26 cellular contexts compared by ENCODE assay signal in genomic region chr7:6360841-6361240, GRCh38. TPM values are rescaled to one million over a fixed set of nuclear protein-coding genes. Genes with fewer than 3 reads are reported as not detected.
DNase-seq lines count a peak whose midpoint lies in the region; ATAC-seq and TF ChIP-seq lines count a peak whose summit lies in the region.
"Had no signal": no experiment of that assay in that cellular context is flagged by ENCODE, and none has a peak within 500 bp of the region (broad histone marks: within the 10 kb centered on the region; RNA-seq: fewer than 3 reads in every experiment).

No MANE protein-coding gene starts in this region.

- H3K4me1 Mint-ChIP-seq in CD14-positive monocyte (peaks cover 28% of the 10 kb centered on the region), T-cell (no peaks in the 10 kb centered on the region)
- H3K4me1 Mint-ChIP-seq: neural crest cell had no signal

- no peaks in the 10 kb centered on the region for H3K27me3 ChIP-seq in MM.1S (replicated peaks; ENCODE audit: insufficient read depth, low read length)

- H3K27ac Mint-ChIP-seq in CD14-positive monocyte: peak overlapping the region in 6 of 7 donors; percentile 49 to 95 (median 76)
- H3K27ac Mint-ChIP-seq in T-cell: no peak overlapping the region
- H3K27ac Mint-ChIP-seq: activated CD4-positive, alpha-beta T cell treated with anti-CD3 and anti-CD28 coated beads, Interleukin-2, amount 10 ng/mL, durations not matched to agents 7 days and 5 days; activated CD8-positive, alpha-beta memory T cell treated with anti-CD3 and anti-CD28 coated beads, Interleukin-2, amount 10 ng/mL, durations not matched to agents 7 days and 5 days; activated naive CD8-positive, alpha-beta T cell treated with anti-CD3 and anti-CD28 coated beads, Interleukin-2, amount 10 ng/mL, durations not matched to agents 7 days and 5 days; CD8-positive, alpha-beta T cell; stimulated activated naive B cell treated with anti-CD40 and anti-IgM and Interleukin-4, amounts not matched to agents 10 μg/mL and 1 μg/mL and 100 μg/mL, for 72 hours had no signal

- H3K4me2 ChIP-seq in MM.1S (ENCODE audit: low read depth, low read length): no peak overlapping the region

- TF ChIP-seq CTCF in CD14-positive monocyte (IDR thresholded peaks at IDR 0.05) (no peak), MM.1S (IDR thresholded peaks at IDR 0.05; ENCODE audit: low read length) (no peak)

- POLR2A ChIA-PET in T-cell (lab: Charles Lee): no interaction called here

- intact Hi-C loops in CD14-positive monocyte (cut with micrococcal nuclease): no loop called here

- no peak overlapping the region for H3K27ac ChIP-seq in MM.1S (ENCODE audit: low read length)
- H3K27ac ChIP-seq: psoas muscle, VCaP had no signal

- no peaks in the 10 kb centered on the region for H3K36me3 ChIP-seq in MM.1S (replicated peaks; ENCODE audit: insufficient read depth, low read length)

- no peaks in the 10 kb centered on the region for H3K36me3 Mint-ChIP-seq in CD14-positive monocyte
- H3K36me3 Mint-ChIP-seq in T-cell: no peaks in the 10 kb centered on the region
- H3K36me3 Mint-ChIP-seq: activated CD8-positive, alpha-beta memory T cell treated with anti-CD3 and anti-CD28 coated beads, Interleukin-2, amount 10 ng/mL, durations not matched to agents 7 days and 5 days; activated naive CD8-positive, alpha-beta T cell treated with anti-CD3 and anti-CD28 coated beads, Interleukin-2, amount 10 ng/mL, durations not matched to agents 7 days and 5 days; CD8-positive, alpha-beta T cell; stimulated activated naive B cell treated with anti-CD40 and anti-IgM and Interleukin-4, amounts not matched to agents 10 μg/mL and 1 μg/mL and 100 μg/mL, for 72 hours had no signal

- ATAC-seq in SK-N-SH treated with all-trans-retinoic acid at 6 μM for 48 hours (peak; percentile 40; the same call in 2 of the 3 replicates), HG02623 (IDR thresholded peaks at IDR 0.05; ENCODE audit: unreplicated experiment) (no peak), T-cell (replicated peaks in 1 of 4) (no peak), HG03442 (IDR thresholded peaks at IDR 0.05; ENCODE audit: unreplicated experiment) (no peak), GM19452 (IDR thresholded peaks at IDR 0.05; ENCODE audit: unreplicated experiment) (no peak)
- ATAC-seq: activated CD8-positive, alpha-beta memory T cell treated with anti-CD3 and anti-CD28 coated beads, Interleukin-2, amount 10 ng/mL, durations not matched to agents 7 days and 5 days; CD8-positive, alpha-beta T cell; mucosa of descending colon; psoas muscle; stimulated activated naive B cell treated with anti-CD40 and anti-IgM and Interleukin-4, amounts not matched to agents 10 μg/mL and 1 μg/mL and 100 μg/mL, for 72 hours had no signal

- H3K27me3 Mint-ChIP-seq in CD14-positive monocyte (ENCODE audit: low read depth in 3 of 3) (no peaks in the 10 kb centered on the region), T-cell (no peaks in the 10 kb centered on the region)
- H3K27me3 Mint-ChIP-seq: activated CD4-positive, alpha-beta T cell treated with anti-CD3 and anti-CD28 coated beads, Interleukin-2, amount 10 ng/mL, durations not matched to agents 7 days and 5 days; activated CD8-positive, alpha-beta memory T cell treated with anti-CD3 and anti-CD28 coated beads, Interleukin-2, amount 10 ng/mL, durations not matched to agents 7 days and 5 days; stimulated activated naive B cell treated with anti-CD40 and anti-IgM and Interleukin-4, amounts not matched to agents 10 μg/mL and 1 μg/mL and 100 μg/mL, for 72 hours had no signal

- H3K4me3 Mint-ChIP-seq in CD14-positive monocyte (no peak overlapping the region), T-cell (no peak overlapping the region)
- H3K4me3 Mint-ChIP-seq: activated CD4-positive, alpha-beta T cell treated with anti-CD3 and anti-CD28 coated beads, Interleukin-2, amount 10 ng/mL, durations not matched to agents 7 days and 5 days; activated CD8-positive, alpha-beta memory T cell treated with anti-CD3 and anti-CD28 coated beads, Interleukin-2, amount 10 ng/mL, durations not matched to agents 7 days and 5 days; activated naive CD8-positive, alpha-beta T cell treated with anti-CD3 and anti-CD28 coated beads, Interleukin-2, amount 10 ng/mL, durations not matched to agents 7 days and 5 days; CD8-positive, alpha-beta T cell; neural crest cell; stimulated activated naive B cell treated with anti-CD40 and anti-IgM and Interleukin-4, amounts not matched to agents 10 μg/mL and 1 μg/mL and 100 μg/mL, for 72 hours had no signal

- no peaks in the 10 kb centered on the region for H3K9me2 ChIP-seq in MM.1S (replicated peaks; ENCODE audit: insufficient read depth, low read length)

- H3K4me3 ChIP-seq in MM.1S (ENCODE audit: low read length): no peak overlapping the region
- H3K4me3 ChIP-seq: mucosa of descending colon, psoas muscle had no signal

- no peaks in the 10 kb centered on the region for H3F3A ChIP-seq in MM.1S (ENCODE audit: insufficient read depth, low read length)

- peaks cover 0 to 3% (median 0%) of the 10 kb centered on the region in 7 donors for H3K9me3 Mint-ChIP-seq in CD14-positive monocyte
- no peaks in the 10 kb centered on the region for H3K9me3 Mint-ChIP-seq in T-cell
- H3K9me3 Mint-ChIP-seq: activated CD4-positive, alpha-beta T cell treated with anti-CD3 and anti-CD28 coated beads, Interleukin-2, amount 10 ng/mL, durations not matched to agents 7 days and 5 days; activated naive CD8-positive, alpha-beta T cell treated with anti-CD3 and anti-CD28 coated beads, Interleukin-2, amount 10 ng/mL, durations not matched to agents 7 days and 5 days; CD8-positive, alpha-beta T cell; neural crest cell had no signal

- H3K9me3 ChIP-seq in MM.1S (replicated peaks; ENCODE audit: insufficient read depth, low read length): no peaks in the 10 kb centered on the region
- H3K9me3 ChIP-seq: mucosa of descending colon, psoas muscle had no signal

- no peaks in the 10 kb centered on the region for H4K20me1 ChIP-seq in MM.1S (ENCODE audit: insufficient read depth, low read length)

- DNase-seq in CD14-positive monocyte (ENCODE audit: low spot score): no peak
- no peak for DNase-seq in MM.1S
- DNase-seq in erythroblast (lab: John Stamatoyannopoulos, UW): peak; percentile 21 to 22
- DNase-seq in T-cell: no peak
- DNase-seq: activated CD4-positive, alpha-beta T cell treated with anti-CD3 and anti-CD28 coated beads, Interleukin-2, amount 10 ng/mL, durations not matched to agents 7 days and 5 days; activated CD8-positive, alpha-beta memory T cell treated with anti-CD3 and anti-CD28 coated beads, Interleukin-2, amount 10 ng/mL, durations not matched to agents 7 days and 5 days; activated naive CD8-positive, alpha-beta T cell treated with anti-CD3 and anti-CD28 coated beads, Interleukin-2, amount 10 ng/mL, durations not matched to agents 7 days and 5 days; CD8-positive, alpha-beta T cell; DMS153; effector CD4-positive, alpha-beta T cell; foreskin melanocyte; H7; hippocampal formation; NCI-H1048; NCI-H187 treated with DMSO at 0.1 percent for 48 hours; NCI-H446 treated with DMSO at 0.1 percent for 48 hours; psoas muscle; stimulated activated CD4-positive, alpha-beta T cell treated with anti-CD3 and anti-CD28 coated beads, Interleukin-1b, Interleukin-23, amount 100 ng/mL, for 48 hours; stimulated activated naive B cell treated with anti-CD40 and anti-IgM and Interleukin-4, amounts not matched to agents 10 μg/mL and 1 μg/mL and 100 μg/mL, for 72 hours had no signal

- no peaks in the 10 kb centered on the region for H3K79me2 ChIP-seq in MM.1S (ENCODE audit: low read length)

- no peak overlapping the region for H3K9ac ChIP-seq in MM.1S (ENCODE audit: low read length)

- H3K4me1 ChIP-seq in MM.1S (ENCODE audit: low read length): 0 out of 2 replicates have a peak, but pooled peaks cover 3% of the 10 kb centered on the region
- H3K4me1 ChIP-seq: psoas muscle had no signal

- H2AFZ ChIP-seq in MM.1S (ENCODE audit: low read length): 0 out of 2 replicates have a peak overlapping the region, but pooled peaks have one; percentile 23

- no peak for TF ChIP-seq POLR2A in erythroblast (IDR thresholded peaks at IDR 0.05; ENCODE audit: low read length)

- CTCF ChIA-PET in T-cell (lab: Charles Lee): interaction anchor here in 1 of 2 donors (0.6 to 1.0 kb wide), 2 partner anchors 11 to 202 kb away, joined by 3 to 6 read pairs; no protein-coding TSS in a partner anchor

TF ChIP-seq in SK-N-SH treated with all-trans-retinoic acid at 6 μM for 48 hours, 23 proteins besides CTCF, POLR2A, EP300 and RAD21 (continues in another document):
- TF ChIP-seq ZNF70 (CRISPR knock-in tag; IDR thresholded peaks at IDR 0.05) (no peak), PATZ1 (CRISPR knock-in tag; IDR thresholded peaks at IDR 0.05; ENCODE audit: borderline replicate concordance) (no peak), SNAI2 (CRISPR knock-in tag; IDR thresholded peaks at IDR 0.05) (no peak), OSR1 (CRISPR knock-in tag; IDR thresholded peaks at IDR 0.05) (no peak), ZC3H10 (CRISPR knock-in tag; IDR thresholded peaks at IDR 0.05) (no peak), ZFP30 (CRISPR knock-in tag; IDR thresholded peaks at IDR 0.05) (no peak), CREB5 (CRISPR knock-in tag; IDR thresholded peaks at IDR 0.05; ENCODE audit: low read depth) (no peak)

RNA-seq across cellular contexts. Expression of gene FAM220A, which starts 12.1 kb away (rescaled TPM):
- polyA plus RNA-seq in CD14-positive monocyte: 1 to 10 TPM; 4.0 to 4.9 TPM
- 10 to 100 TPM in 3 of 5 donors, 1 to 10 TPM in 2; 6.2 to 20.6 (median 13.1) TPM for total RNA-seq in T-cell

RNA-seq across cellular contexts. Expression of gene RAC1, which starts 13.5 kb away (rescaled TPM):
- polyA plus RNA-seq in CD14-positive monocyte: 100 to 1,000 TPM; 629 to 652 TPM
- total RNA-seq in T-cell: 10 to 100 TPM; 57.2 to 99.3 (median 94.8) TPM

Comparison
In these comparisons a context has a peak if more than half of its experiments do, and no peak if none do; other contexts are left out.
1. DNase-seq: peak in erythroblast (2 of 2); none in CD14-positive monocyte (single experiment), MM.1S (single experiment) and T-cell (0 of 34).
2. H3K27ac Mint-ChIP-seq: peak in CD14-positive monocyte (6 of 7); none in T-cell (0 of 2).